ENCODE assay signal across 8 cellular contexts in genomic region chr9:98989036-98990000, GRCh38. TPM values are rescaled to one million over a fixed set of nuclear protein-coding genes. Genes with fewer than 3 reads are reported as not detected.
DNase-seq lines count a peak whose midpoint lies in the region; ATAC-seq and TF ChIP-seq lines count a peak whose summit lies in the region.

No MANE protein-coding gene starts in this region.

- no peaks in the 10 kb centered on the region for H3K9me3 Mint-ChIP-seq in MCF 10A (ENCODE audit: unreplicated experiment)
- H3K9me3 Mint-ChIP-seq in memory B cell: no peaks in the 10 kb centered on the region

- no peak overlapping the region for H3K4me3 ChIP-seq in A673 (ENCODE audit: low read depth, low read length, poor library complexity, severe bottlenecking)

- BruUV-seq in A673 (replicated peaks; lab: Mats Ljungman, UMichigan) (no TSS peak), MCF 10A (replicated peaks; lab: Mats Ljungman, UMichigan) (no TSS peak)

- no peaks in the 10 kb centered on the region for H3K4me1 ChIP-seq in A673 (ENCODE audit: insufficient read depth, low read length, poor library complexity, severe bottlenecking)

- TF ChIP-seq CTCF in A673 (conservative IDR thresholded peaks at IDR 0.05; ENCODE audit: low read depth, low read length) (no peak), MCF 10A (IDR thresholded peaks at IDR 0.05; ENCODE audit: unreplicated experiment) (no peak)

- no peaks in the 10 kb centered on the region for H3K27me3 ChIP-seq in A673 (replicated peaks; ENCODE audit: insufficient read depth, low read depth, low read length, poor library complexity)

- intact Hi-C loops in A673 (cut with micrococcal nuclease; ENCODE audit: unreplicated experiment): no loop called here
- intact Hi-C loops in MCF 10A (cut with micrococcal nuclease): no loop called here

- H3K9me3 ChIP-seq in A673 (ENCODE audit: low read depth, low read length, poor library complexity, severe bottlenecking): no peaks in the 10 kb centered on the region

- POLR2A ChIA-PET in A673 (lab: Charles Lee; ENCODE audit: low non-redundant PET) (no interaction called here), MCF 10A (lab: Yijun Ruan, JAX) (interaction anchor here (0.9 kb wide), 1 partner anchor 550 kb away, joined by 3 read pairs; no protein-coding TSS in a partner anchor)

- H3K36me3 Mint-ChIP-seq in MCF 10A (ENCODE audit: insufficient read depth, unreplicated experiment) (no peaks in the 10 kb centered on the region), memory B cell (peaks cover 2% of the 10 kb centered on the region)

- DNase-seq in A673 (ENCODE audit: low spot score): peak; percentile 67
- peak; percentile 100 for DNase-seq in LHCN-M2 (ENCODE audit: low read depth)
- peak; percentile 95 for DNase-seq in MCF 10A (ENCODE audit: unreplicated experiment)
- DNase-seq in memory B cell (ENCODE audit: low spot score in 2 of 2): no peak
- DNase-seq in DMS114 treated with DMSO at 0.1 percent for 48 hours (lab: John Stamatoyannopoulos, UW; ENCODE audit: unreplicated experiment): no peak

- ATAC-seq in memory B cell (ENCODE audit: low read depth) (peak; percentile 25), GM19452 (IDR thresholded peaks at IDR 0.05; ENCODE audit: unreplicated experiment) (no peak), HG03354 (IDR thresholded peaks at IDR 0.05; ENCODE audit: poor library complexity, severe bottlenecking, unreplicated experiment) (no peak), GM21390 (IDR thresholded peaks at IDR 0.05; ENCODE audit: unreplicated experiment) (no peak)

- H3K27me3 Mint-ChIP-seq in MCF 10A (ENCODE audit: insufficient read depth, unreplicated experiment): peaks cover 11% of the 10 kb centered on the region
- peaks cover 4% of the 10 kb centered on the region for H3K27me3 Mint-ChIP-seq in memory B cell

- no peak overlapping the region for H3K27ac ChIP-seq in A673 (ENCODE audit: low read depth, low read length, poor library complexity, severe bottlenecking)

- CTCF ChIA-PET in A673 (lab: Charles Lee) (no interaction called here), MCF 10A (lab: Yijun Ruan, JAX) (interaction anchor here (0.9 to 2.6 kb wide), 7 partner anchors 9 to 151 kb away, joined by 3 to 11 read pairs (median 4); no protein-coding TSS in a partner anchor)

- H3K36me3 ChIP-seq in A673 (ENCODE audit: insufficient read depth, low read length, poor library complexity, severe bottlenecking): no peaks in the 10 kb centered on the region

- H3K4me3 Mint-ChIP-seq in MCF 10A (ENCODE audit: unreplicated experiment) (no peak overlapping the region), memory B cell (no peak overlapping the region)

- H3K27ac Mint-ChIP-seq in MCF 10A (ENCODE audit: low read depth, unreplicated experiment): no peak overlapping the region
- no peak overlapping the region for H3K27ac Mint-ChIP-seq in memory B cell

- H3K4me1 Mint-ChIP-seq in MCF 10A (ENCODE audit: insufficient read depth, unreplicated experiment) (peaks cover 18% of the 10 kb centered on the region), memory B cell (peaks cover 19% of the 10 kb centered on the region)

RNA-seq across cellular contexts. Expression of gene COL15A1, which starts 45.6 kb away (rescaled TPM):
- total RNA-seq in A673 (2021): 0.04 TPM in 1 of 2 replicates, not detected in the other
- total RNA-seq in LHCN-M2 (2014; rRNA removed): 3.4 and 5.3 TPM in 2 replicates
- polyA plus RNA-seq in LHCN-M2 (2012): 3.4 TPM
- total RNA-seq in MCF 10A (2022): not detected in 2 replicates

Comparison
In these comparisons a context has a peak if more than half of its experiments do, and no peak if none do; other contexts are left out.
1. DNase-seq: peak in A673 (single experiment), LHCN-M2 (single experiment) and MCF 10A (single experiment); none in memory B cell (0 of 2) and DMS114 treated with DMSO at 0.1 percent for 48 hours (single experiment).